8 cellular contexts compared by ENCODE assay signal in genomic region chr1:96721382-96722160, GRCh38. TPM values are rescaled to one million over a fixed set of nuclear protein-coding genes. Genes with fewer than 3 reads are reported as not detected.
DNase-seq lines count a peak whose midpoint lies in the region; ATAC-seq and TF ChIP-seq lines count a peak whose summit lies in the region.

Gene PTBP2 (plus strand): TSS chr1:96721784. CDS start chr1:96721865, 81 bp downstream.

- H3K27ac Mint-ChIP-seq in activated CD4-positive, alpha-beta T cell treated with anti-CD3 and anti-CD28 coated beads, Interleukin-2, amount 10 ng/mL, durations not matched to agents 7 days and 5 days, result peak within 1 kb of the TSS; percentile 97

- no peaks in the 10 kb centered on the region for H3K9me3 Mint-ChIP-seq in activated CD4-positive, alpha-beta T cell treated with anti-CD3 and anti-CD28 coated beads, Interleukin-2, amount 10 ng/mL, durations not matched to agents 7 days and 5 days

- CTCF ChIA-PET in BJ (lab: Yijun Ruan, JAX), result interaction anchor here (1.0 kb wide), 1 partner anchor 1746 kb away, joined by 3 read pairs; no protein-coding TSS in a partner anchor
- CTCF ChIA-PET in activated CD4-positive, alpha-beta T cell treated with anti-CD3 and anti-CD28 coated beads, Interleukin-2, amount 10 ng/mL, durations not matched to agents 7 days and 5 days (lab: Charles Lee), result no interaction called here

- peaks cover 2% of the 10 kb centered on the region; the same call in 1 of the 2 replicates for H3K36me3 ChIP-seq in BJ (ENCODE audit: control insufficient read depth, insufficient read depth, low read length)

- H3K27me3 Mint-ChIP-seq in activated CD4-positive, alpha-beta T cell treated with anti-CD3 and anti-CD28 coated beads, Interleukin-2, amount 10 ng/mL, durations not matched to agents 7 days and 5 days, result peaks cover 4% of the 10 kb centered on the region

- DNase-seq in BJ (ENCODE audit: low read depth) (peak; percentile 14), NCI-H510A treated with DMSO at 0.1 percent for 48 hours (lab: John Stamatoyannopoulos, UW) (peak; percentile 63), coronary artery (ENCODE audit: low spot score) (peak; percentile 86), left lobe of liver (ENCODE audit: low spot score) (peak; percentile 86)
- DNase-seq in activated CD4-positive, alpha-beta T cell treated with anti-CD3 and anti-CD28 coated beads, Interleukin-2, amount 10 ng/mL, durations not matched to agents 7 days and 5 days, result peak; percentile 84
- peak; percentile 67 for DNase-seq in stimulated activated CD4-positive, alpha-beta T cell treated with anti-CD3 and anti-CD28 coated beads, Interleukin-2, amount 100 ng/mL, for 4 hours (ENCODE audit: low read depth)

- H3K4me3 Mint-ChIP-seq in activated CD4-positive, alpha-beta T cell treated with anti-CD3 and anti-CD28 coated beads, Interleukin-2, amount 10 ng/mL, durations not matched to agents 7 days and 5 days, result peak within 1 kb of the TSS; percentile 88

- H3K27ac ChIP-seq in coronary artery, result peak within 1 kb of the TSS; percentile 88 to 99

- POLR2A ChIA-PET in BJ (lab: Charles Lee), result no interaction called here
- POLR2A ChIA-PET in activated CD4-positive, alpha-beta T cell treated with anti-CD3 and anti-CD28 coated beads, Interleukin-2, amount 10 ng/mL, durations not matched to agents 7 days and 5 days (lab: Charles Lee), result no interaction called here

- H3K4me3 ChIP-seq in BJ (ENCODE audit: low read depth, low read length), result peak within 1 kb of the TSS; percentile 85
- peak within 1 kb of the TSS; percentile 99 for H3K4me3 ChIP-seq in coronary artery

- H3K36me3 Mint-ChIP-seq in activated CD4-positive, alpha-beta T cell treated with anti-CD3 and anti-CD28 coated beads, Interleukin-2, amount 10 ng/mL, durations not matched to agents 7 days and 5 days (ENCODE audit: low read depth), result peaks cover 22% of the 10 kb centered on the region

- peak; percentile 57 for TF ChIP-seq POLR2A in GM19193 (IDR thresholded peaks at IDR 0.05; ENCODE audit: extremely low read depth, insufficient read depth, insufficient read length)

- TF ChIP-seq CTCF in BJ (IDR thresholded peaks at IDR 0.05; ENCODE audit: insufficient read depth, low read depth, low read length), result no peak
- no peak for TF ChIP-seq CTCF in coronary artery (IDR thresholded peaks at IDR 0.05)

- H3K27me3 ChIP-seq in BJ (ENCODE audit: control insufficient read depth, insufficient read depth, low read length), result no peaks in the 10 kb centered on the region

- peaks cover 26% of the 10 kb centered on the region for H3K4me1 Mint-ChIP-seq in activated CD4-positive, alpha-beta T cell treated with anti-CD3 and anti-CD28 coated beads, Interleukin-2, amount 10 ng/mL, durations not matched to agents 7 days and 5 days

- ATAC-seq in HG03378 (IDR thresholded peaks at IDR 0.05; ENCODE audit: unreplicated experiment) (peak; percentile 86), left lobe of liver (peak; percentile 92)

RNA-seq across cellular contexts. Expression of gene PTBP2, which starts in this region (rescaled TPM):
- 5.7 and 9.5 TPM in 2 replicates for polyA plus RNA-seq in BJ (2011; rRNA removed)
- polyA minus RNA-seq in BJ (2011; rRNA and poly(A)+ RNA removed), result 13.6 and 17.2 TPM in 2 replicates
- total RNA-seq in activated CD4-positive, alpha-beta T cell treated with anti-CD3 and anti-CD28 coated beads, Interleukin-2, amount 10 ng/mL, durations not matched to agents 7 days and 5 days, result 10 to 100 TPM; 14.6 to 17.0 TPM
- 5.9 TPM for total RNA-seq in left lobe of liver

Comparison
In these comparisons a context has a peak if more than half of its experiments do, and no peak if none do; other contexts are left out.
1. Peak in every context shown above with its lines: DNase-seq, ATAC-seq, H3K4me3 ChIP-seq and H3K27ac ChIP-seq.
2. DNase-seq: peak in every context shown above with its lines; median percentile 86 in coronary artery; 86 in left lobe of liver; 84 in activated CD4-positive, alpha-beta T cell treated with anti-CD3 and anti-CD28 coated beads, Interleukin-2, amount 10 ng/mL, durations not matched to agents 7 days and 5 days; 67 in stimulated activated CD4-positive, alpha-beta T cell treated with anti-CD3 and anti-CD28 coated beads, Interleukin-2, amount 100 ng/mL, for 4 hours; 63 in NCI-H510A treated with DMSO at 0.1 percent for 48 hours; 14 in BJ.